1 cellular context compared by ENCODE assay signal in genomic region chr11:94938399-94939055, GRCh38.
TF ChIP-seq lines count a peak whose summit lies in the region.

No MANE protein-coding gene starts in this region.

TF ChIP-seq in K562, 482 proteins besides CTCF, POLR2A, EP300 and RAD21:
- no peak for TF ChIP-seq TSHZ1 (CRISPR knock-in tag; IDR thresholded peaks at IDR 0.05)
- no peak for TF ChIP-seq PBX2 (CRISPR knock-in tag; IDR thresholded peaks at IDR 0.05; ENCODE audit: low read depth)
- TF ChIP-seq PBX2 (tag; conservative IDR thresholded peaks at IDR 0.05; ENCODE audit: low read depth), result 0 out of 2 replicates have a peak, but pooled peaks have one; percentile 12
